In genomic region chr1:37947364-37947763, GRCh38 we compare ENCODE assay signal across 9 cellular contexts. TPM values are rescaled to one million over a fixed set of nuclear protein-coding genes. Genes with fewer than 3 reads are reported as not detected.
DNase-seq lines count a peak whose midpoint lies in the region; ATAC-seq, FAIRE-seq and TF ChIP-seq lines count a peak whose summit lies in the region.
"Had no signal": no experiment of that assay in that cellular context is flagged by ENCODE, and none has a peak within 500 bp of the region (broad histone marks: within the 10 kb centered on the region; RNA-seq: fewer than 3 reads in every experiment).

No MANE protein-coding gene starts in this region.

- in situ Hi-C loops in gastrocnemius medialis (cut with MboI; ENCODE audit: low sequenced_read_pairs in 4 of 4): no loop called here

- no peak for ATAC-seq in gastrocnemius medialis

- WGBS in esophagus muscularis mucosa: 65% methylated on average over 6 of the region's 6 CpGs

- BruUV-seq in OCI-LY7 (replicated peaks; lab: Mats Ljungman, UMichigan): no TSS peak

- no peaks in the 10 kb centered on the region for H3K79me2 ChIP-seq in OCI-LY7 (ENCODE audit: insufficient read depth, low read depth, low read length)

- TF ChIP-seq POLR2A in esophagus muscularis mucosa (IDR thresholded peaks at IDR 0.05; ENCODE audit: low read depth) (no peak), gastrocnemius medialis (IDR thresholded peaks at IDR 0.05) (no peak)

- H3K27ac ChIP-seq in OCI-LY7 (ENCODE audit: low read depth, low read length, poor library complexity, severe bottlenecking) (peak overlapping the region; percentile 38), esophagus muscularis mucosa (replicated peaks in 1 of 4) (peak overlapping the region; percentile 87 to 91 (median 88)), gastrocnemius medialis (peak overlapping the region; percentile 82 to 94 (median 90))
- H3K27ac ChIP-seq: VCaP had no signal

- H2AFZ ChIP-seq in OCI-LY7 (ENCODE audit: low read length): peak overlapping the region; percentile 96

- no peak for TF ChIP-seq EP300 in esophagus muscularis mucosa (IDR thresholded peaks at IDR 0.05)

- H3K9me3 ChIP-seq in OCI-LY7 (ENCODE audit: low read length): no peaks in the 10 kb centered on the region
- no peaks in the 10 kb centered on the region for H3K9me3 ChIP-seq in esophagus muscularis mucosa
- no peaks in the 10 kb centered on the region for H3K9me3 ChIP-seq in gastrocnemius medialis

- peak overlapping the region; percentile 92 for H3K4me2 ChIP-seq in OCI-LY7 (ENCODE audit: low read length)

- H3K4me3 ChIP-seq in OCI-LY7 (ENCODE audit: low read depth, low read length, poor library complexity, severe bottlenecking) (peak overlapping the region; percentile 75), esophagus muscularis mucosa (peak overlapping the region; percentile 72 to 98 (median 86)), gastrocnemius medialis (peak overlapping the region; percentile 63 to 87 (median 78))

- DNase-seq in GM18507 (ENCODE audit: extremely low spot score, insufficient read length, low read depth) (peak; percentile 36), OCI-LY7 (ENCODE audit: low spot score) (peak; percentile 67), esophagus muscularis mucosa (ENCODE audit: extremely low spot score) (no peak), gastrocnemius medialis (no peak), 8988T (no peak), epidermal melanocyte (ENCODE audit: insufficient read length, low spot score) (no peak), occipital lobe (lab: John Stamatoyannopoulos, UW) (no peak), kidney glomerular epithelial cell (lab: John Stamatoyannopoulos, UW) (no peak)

- no peaks in the 10 kb centered on the region for H3K36me3 ChIP-seq in OCI-LY7 (ENCODE audit: insufficient read depth, low read length)
- H3K36me3 ChIP-seq in esophagus muscularis mucosa: peaks cover 24 to 32% (median 30%) of the 10 kb centered on the region in 4 donors
- H3K36me3 ChIP-seq in gastrocnemius medialis: peaks cover 0 to 25% of the 10 kb centered on the region in 2 donors

- intact Hi-C loops in OCI-LY7 (cut with micrococcal nuclease; ENCODE audit: unreplicated experiment) (loop anchor here (1.0 kb wide), 1 partner anchor 16 kb away; no protein-coding TSS in a partner anchor), esophagus muscularis mucosa (cut with DNase I) (no loop called here), gastrocnemius medialis (cut with DNase I; ENCODE audit: low total_unique reads) (loop anchor here (1.0 to 5.0 kb wide), 3 partner anchors 43 to 135 kb away; partner anchors contain the start of gene SF3A3)

- H3K4me1 ChIP-seq in OCI-LY7 (ENCODE audit: insufficient read depth, low read length, poor library complexity, severe bottlenecking): peaks cover 50% of the 10 kb centered on the region
- peaks cover 23 to 34% (median 28%) of the 10 kb centered on the region in 4 donors for H3K4me1 ChIP-seq in esophagus muscularis mucosa
- H3K4me1 ChIP-seq in gastrocnemius medialis: peaks cover 10 to 23% of the 10 kb centered on the region in 2 donors

- FAIRE-seq in GM18507 (lab: Jason Lieb, UNC): no peak

- H4K20me1 ChIP-seq in OCI-LY7 (ENCODE audit: insufficient read depth, low read length): no peaks in the 10 kb centered on the region

- POLR2A ChIA-PET in OCI-LY7 (lab: Charles Lee): interaction anchor here (0.6 to 4.0 kb wide), 10 partner anchors 8 to 658 kb away, joined by 3 to 27 read pairs (median 4); no protein-coding TSS in a partner anchor

- TF ChIP-seq CTCF in OCI-LY7 (conservative IDR thresholded peaks at IDR 0.05; ENCODE audit: low read length) (no peak), esophagus muscularis mucosa (IDR thresholded peaks at IDR 0.05) (no peak), gastrocnemius medialis (IDR thresholded peaks at IDR 0.05 in 4 of 5, conservative IDR thresholded peaks at IDR 0.05 in 1 of 5) (no peak)

- H3K9me2 ChIP-seq in OCI-LY7 (ENCODE audit: insufficient read depth, low read length): no peaks in the 10 kb centered on the region

- H3K27me3 ChIP-seq in esophagus muscularis mucosa: no peaks in the 10 kb centered on the region
- no peaks in the 10 kb centered on the region for H3K27me3 ChIP-seq in gastrocnemius medialis

- CTCF ChIA-PET in OCI-LY7 (lab: Charles Lee; ENCODE audit: unreplicated experiment): interaction anchor here (1.3 kb wide), 1 partner anchor 21 kb away, joined by 3 read pairs; no protein-coding TSS in a partner anchor

RNA-seq across cellular contexts. Expression of gene INPP5B, which starts 0.5 kb away (rescaled TPM):
- 47.8 and 49.7 TPM in 2 replicates for total RNA-seq in OCI-LY7 (2014; rRNA removed; shearing (Covaris generic))
- total RNA-seq in OCI-LY7 (2022) (63.0 and 72.9 TPM in 2 replicates), esophagus muscularis mucosa (10 to 100 TPM; 31.1 to 38.9 (median 36.8) TPM), gastrocnemius medialis (10 to 100 TPM in 2 of 4 donors, 1 to 10 TPM in 2; 6.8 to 13.4 (median 10.1) TPM), occipital lobe (16.7 TPM)

RNA-seq across cellular contexts. Expression of gene SF3A3, which starts 42.5 kb away (rescaled TPM):
- 89.5 and 155 TPM in 2 replicates for total RNA-seq in OCI-LY7 (2014; rRNA removed; shearing (Covaris generic))
- 106 and 133 TPM in 2 replicates for total RNA-seq in OCI-LY7 (2022)
- total RNA-seq in esophagus muscularis mucosa: 10 to 100 TPM; 38.2 to 42.4 (median 40.6) TPM
- 10 to 100 TPM; 23.0 to 41.4 (median 34.8) TPM for total RNA-seq in gastrocnemius medialis
- 53.5 TPM for total RNA-seq in occipital lobe

RNA-seq across cellular contexts. Expression of gene FHL3, which starts 58.0 kb away (rescaled TPM):
- total RNA-seq in OCI-LY7 (2014; rRNA removed; shearing (Covaris generic)): 0.21 and 0.63 TPM in 2 replicates
- 1.2 and 1.8 TPM in 2 replicates for total RNA-seq in OCI-LY7 (2022)
- 10 to 100 TPM; 38.3 to 76.9 (median 52.9) TPM for total RNA-seq in esophagus muscularis mucosa
- 1,000 to 10,000 TPM in 2 of 4 donors, 100 to 1,000 TPM in 2; 725 to 1,282 (median 1,051) TPM for total RNA-seq in gastrocnemius medialis
- total RNA-seq in occipital lobe: 4.1 TPM

Comparison
In these comparisons a context has a peak if more than half of its experiments do, and no peak if none do; other contexts are left out.
1. DNase-seq: peak in GM18507 (single experiment) and OCI-LY7 (single experiment); none in esophagus muscularis mucosa (single experiment), gastrocnemius medialis (0 of 2), 8988T (single experiment), epidermal melanocyte (single experiment), occipital lobe (single experiment) and kidney glomerular epithelial cell (single experiment).
2. H3K27ac ChIP-seq: peak in every context shown above with its lines; median percentile 90 in gastrocnemius medialis; 88 in esophagus muscularis mucosa; 38 in OCI-LY7.
3. RNA of gene FHL3, which starts 58.0 kb away (total RNA-seq): 725 to 1,282 TPM in gastrocnemius medialis; 38.3 to 76.9 TPM in esophagus muscularis mucosa, 4.1 TPM in occipital lobe (single experiment) and 0.21 to 1.8 TPM in OCI-LY7; every median in the first group is over 4 times any median in the second.
4. Peak in every context shown above with its lines, with median percentiles within 50 percentile points of each other: H3K4me3 ChIP-seq.